11 cellular contexts compared by ENCODE assay signal in the genomic region with DNA sequence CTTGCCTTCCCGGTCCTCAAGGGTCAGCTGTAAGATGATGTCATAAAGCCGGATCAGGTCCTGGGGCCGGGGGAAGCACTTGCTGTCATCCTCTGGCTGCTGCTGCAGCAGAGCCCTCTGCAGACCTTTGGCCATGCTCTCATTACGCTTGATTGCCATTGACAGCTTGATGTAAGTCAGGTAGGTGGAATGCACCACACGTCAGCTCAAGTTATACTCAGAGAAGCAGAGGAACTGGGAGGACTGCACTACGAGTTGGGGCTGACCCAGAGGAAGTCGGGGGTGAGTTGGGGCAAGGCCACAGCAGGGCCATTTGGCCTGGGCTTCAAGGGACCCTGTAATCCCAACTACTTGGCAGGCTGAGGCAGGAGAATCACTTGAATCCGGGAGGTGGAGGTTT. TPM values are rescaled to one million over a fixed set of nuclear protein-coding genes. Genes with fewer than 3 reads are reported as not detected.
DNase-seq lines count a peak whose midpoint lies in the region; ATAC-seq and TF ChIP-seq lines count a peak whose summit lies in the region.
"Not testable (repeated sequence)": the region's sequence is repeated elsewhere in the genome, so short reads cannot be mapped to it uniquely, and the experiment has no call there.
"Had no signal": no experiment of that assay in that cellular context is flagged by ENCODE, and none has a peak within 500 bp of the region (broad histone marks: within the 10 kb centered on the region; RNA-seq: fewer than 3 reads in every experiment).

No MANE protein-coding gene starts in this region.

- H3K27ac Mint-ChIP-seq in nephron progenitor cell: peak overlapping the region; percentile 74

- not testable (repeated sequence) for H3K4me1 Mint-ChIP-seq in nephron progenitor cell

- DNase-seq in M059J (ENCODE audit: low read depth) (peak; percentile 2), iris pigment epithelial cell (ENCODE audit: low read depth) (peak; percentile 2), kidney tubule cell (ENCODE audit: low spot score) (peak; percentile 1), retina (peak; percentile 66)
- not testable (repeated sequence) for DNase-seq in nephron progenitor cell

- not testable (repeated sequence) for H3K4me3 Mint-ChIP-seq in nephron progenitor cell

- peak; percentile 96 for ATAC-seq in SK-N-SH treated with all-trans-retinoic acid at 6 μM for 48 hours

- H3K36me3 Mint-ChIP-seq in nephron progenitor cell (ENCODE audit: low read depth): not testable (repeated sequence)

- not testable (repeated sequence) for H3K9me3 Mint-ChIP-seq in nephron progenitor cell

- not testable (repeated sequence) for H3K27me3 Mint-ChIP-seq in nephron progenitor cell (ENCODE audit: low read depth, poor library complexity)

- not testable (repeated sequence) for TF ChIP-seq CTCF in nephron progenitor cell (IDR thresholded peaks at IDR 0.05)

RNA-seq across cellular contexts. Expression of gene LGALS9B, which starts 50.8 kb away (rescaled TPM):
- not detected in 2 replicates for total RNA-seq in M059J (2014; rRNA removed; shearing (Covaris generic))
- total RNA-seq: A172; B cell; Caco-2; CD4-positive, alpha-beta T cell; CD8-positive, alpha-beta T cell had no signal
